1 cellular context compared by ENCODE assay signal in genomic region chr16:81424761-81425160, GRCh38.
TF ChIP-seq lines count a peak whose summit lies in the region.

No MANE protein-coding gene starts in this region.

TF ChIP-seq in HepG2, 621 proteins besides CTCF, POLR2A, EP300 and RAD21 (continued from another document):
- TF ChIP-seq TFDP2 (CRISPR knock-in tag; IDR thresholded peaks at IDR 0.05) (no peak), ZSCAN29 (CRISPR knock-in tag; conservative IDR thresholded peaks at IDR 0.05) (no peak), PHF21A (CRISPR knock-in tag; IDR thresholded peaks at IDR 0.05) (no peak), MIER3 (CRISPR knock-in tag; IDR thresholded peaks at IDR 0.05; ENCODE audit: borderline replicate concordance) (no peak), SP1 (IDR thresholded peaks at IDR 0.05) (no peak), SP1 (CRISPR knock-in tag; IDR thresholded peaks at IDR 0.05) (no peak), TFE3 (CRISPR knock-in tag; IDR thresholded peaks at IDR 0.05) (0 out of 2 replicates have a peak, but pooled peaks have one; percentile 22), PRDM15 (CRISPR knock-in tag; IDR thresholded peaks at IDR 0.05) (no peak)
